ENCODE assay signal across 13 cellular contexts in the genomic region with DNA sequence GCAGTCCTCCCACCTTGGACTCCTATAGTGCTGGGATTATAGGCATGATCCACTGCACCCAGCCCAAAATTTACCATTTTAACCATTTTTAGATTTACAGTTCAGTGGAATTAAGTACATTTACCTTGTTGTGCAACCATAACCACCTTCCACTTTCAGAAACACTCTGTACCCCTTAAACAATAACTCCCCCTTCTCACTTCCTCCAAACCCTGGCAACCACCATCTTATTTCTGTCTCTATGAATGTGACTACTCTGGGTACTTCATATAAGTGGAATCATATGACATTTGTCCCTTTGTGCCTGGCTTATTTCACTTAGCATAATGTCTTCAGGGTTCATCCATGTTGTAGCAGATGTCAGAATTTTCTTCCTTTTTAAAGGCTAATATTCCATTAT.
"Had no signal": no experiment of that assay in that cellular context is flagged by ENCODE, and none has a peak within 500 bp of the region (broad histone marks: within the 10 kb centered on the region; RNA-seq: fewer than 3 reads in every experiment).

No MANE protein-coding gene starts in this region.

- H3K9me3 ChIP-seq: colonic mucosa, transverse colon had no signal

- H3K36me3 Mint-ChIP-seq: activated CD4-positive, alpha-beta memory T cell treated with anti-CD3 and anti-CD28 coated beads for 36 hours; naive B cell had no signal

- H3K27ac Mint-ChIP-seq: activated CD4-positive, alpha-beta memory T cell treated with anti-CD3 and anti-CD28 coated beads for 36 hours; activated T-cell treated with anti-CD3 and anti-CD28 coated beads, Interleukin-2, amount 50 U/mL, for 72 hours had no signal

- H3K9me3 Mint-ChIP-seq: activated CD4-positive, alpha-beta memory T cell treated with anti-CD3 and anti-CD28 coated beads for 36 hours; activated T-cell treated with anti-CD3 and anti-CD28 coated beads, Interleukin-2, amount 50 U/mL, for 72 hours; naive B cell had no signal

- H3K4me3 Mint-ChIP-seq: activated CD4-positive, alpha-beta memory T cell treated with anti-CD3 and anti-CD28 coated beads for 36 hours; activated T-cell treated with anti-CD3 and anti-CD28 coated beads, Interleukin-2, amount 50 U/mL, for 72 hours had no signal

- DNase-seq: activated CD4-positive, alpha-beta memory T cell treated with anti-CD3 and anti-CD28 coated beads for 36 hours; activated naive CD4-positive, alpha-beta T cell treated with Interleukin-2 at 50 U/mL for 16 hours; activated T-cell treated with anti-CD3 and anti-CD28 coated beads, Interleukin-2, amount 50 U/mL, for 72 hours; colonic mucosa; effector CD4-positive, alpha-beta T cell; foreskin keratinocyte; head of caudate nucleus; naive B cell; stimulated activated CD4-positive, alpha-beta T cell treated with anti-CD3 and anti-CD28 coated beads, Interleukin-4, amount 100 ng/mL, for 24 hours; transverse colon had no signal

- FAIRE-seq: endothelial cell of umbilical vein, islet of Langerhans had no signal

- H3K27me3 Mint-ChIP-seq: activated CD4-positive, alpha-beta memory T cell treated with anti-CD3 and anti-CD28 coated beads for 36 hours; naive B cell had no signal

- ATAC-seq: activated CD4-positive, CD25-positive, alpha-beta regulatory T cell treated with anti-CD3 and anti-CD28 coated beads, Interleukin-2, amount 50 U/mL, for 24 hours; activated T-cell treated with anti-CD3 and anti-CD28 coated beads, Interleukin-2, amount 50 U/mL, for 72 hours; foreskin keratinocyte had no signal
